ENCODE assay signal across 9 cellular contexts in genomic region chr1:211305044-211305443, GRCh38. TPM values are rescaled to one million over a fixed set of nuclear protein-coding genes. Genes with fewer than 3 reads are reported as not detected.
A peak's percentile ranks its signal among the peaks of the same experiment; 100 is the strongest.
DNase-seq lines count a peak whose midpoint lies in the region; ATAC-seq and TF ChIP-seq lines count a peak whose summit lies in the region.
"Had no signal": no experiment of that assay in that cellular context is flagged by ENCODE, and none has a peak within 500 bp of the region (broad histone marks: within the 10 kb centered on the region; RNA-seq: fewer than 3 reads in every experiment).

No MANE protein-coding gene starts in this region.

- ATAC-seq in GM18499 (IDR thresholded peaks at IDR 0.05; ENCODE audit: insufficient read depth, unreplicated experiment) (peak; percentile 96), GM21526 (IDR thresholded peaks at IDR 0.05; ENCODE audit: low FRiP score, unreplicated experiment) (peak; percentile 93), HG03469 (IDR thresholded peaks at IDR 0.05; ENCODE audit: unreplicated experiment) (peak; percentile 94), foreskin keratinocyte (peak; percentile 52)

- no peaks in the 10 kb centered on the region for H3K4me1 ChIP-seq in foreskin keratinocyte

- H3K27me3 ChIP-seq in foreskin keratinocyte: no peaks in the 10 kb centered on the region
- H3K27me3 ChIP-seq: neutrophil had no signal

- DNase-seq in foreskin keratinocyte (peak in 1 of 2 donors; percentile 20), middle frontal gyrus (ENCODE audit: extremely low spot score, low spot score) (no peak), mesenteric fat pad (ENCODE audit: low spot score) (no peak), RPMI8226 (no peak), ureter (ENCODE audit: low spot score) (no peak)

- H3K27ac ChIP-seq in foreskin keratinocyte: no peak overlapping the region
- H3K27ac ChIP-seq: neutrophil had no signal

- TF ChIP-seq CTCF in foreskin keratinocyte (conservative IDR thresholded peaks at IDR 0.05): no peak

RNA-seq across cellular contexts. Expression of gene TRAF5, which starts 21.6 kb away (rescaled TPM):
- total RNA-seq in foreskin keratinocyte (3.4 TPM in 2 replicates), mesenteric fat pad (13.1 TPM), ureter (36.3 TPM)
- 1.3 and 1.4 TPM in 2 replicates for polyA plus RNA-seq in foreskin keratinocyte

RNA-seq across cellular contexts. Expression of gene RCOR3, which starts 45.9 kb away (rescaled TPM):
- total RNA-seq in foreskin keratinocyte (23.2 and 24.1 TPM in 2 replicates), mesenteric fat pad (43.5 TPM), ureter (104 TPM)
- polyA plus RNA-seq in foreskin keratinocyte: 9.3 and 10.4 TPM in 2 replicates
